ENCODE assay signal across 12 cellular contexts in genomic region chr6:80639243-80639642, GRCh38.
DNase-seq lines count a peak whose midpoint lies in the region; ATAC-seq, FAIRE-seq and TF ChIP-seq lines count a peak whose summit lies in the region.
"Had no signal": no experiment of that assay in that cellular context is flagged by ENCODE, and none has a peak within 500 bp of the region (broad histone marks: within the 10 kb centered on the region; RNA-seq: fewer than 3 reads in every experiment).

No MANE protein-coding gene starts in this region.

- peak overlapping the region in 1 of 9 donors; percentile 31 for H3K27ac Mint-ChIP-seq in naive thymus-derived CD4-positive, alpha-beta T cell
- H3K27ac Mint-ChIP-seq: activated naive CD8-positive, alpha-beta T cell treated with anti-CD3 and anti-CD28 coated beads for 36 hours had no signal

- CTCF ChIA-PET in A549 (lab: Yijun Ruan, JAX): no interaction called here
- CTCF ChIA-PET in naive thymus-derived CD4-positive, alpha-beta T cell (lab: Charles Lee): no interaction called here

- no peak for TF ChIP-seq RAD21 in A549 (conservative IDR thresholded peaks at IDR 0.05 in 1 of 2, IDR thresholded peaks at IDR 0.05 in 1 of 2)

- ATAC-seq in A549: no peak; a peak in 1 of 6 replicates
- no peak for ATAC-seq in body of pancreas
- ATAC-seq in lower lobe of right lung: peak in 1 of 2 donors; percentile 26
- ATAC-seq in naive thymus-derived CD4-positive, alpha-beta T cell: no peak

- no peak for FAIRE-seq in A549 (lab: Jason Lieb, UNC)
- FAIRE-seq: TTC549 had no signal

- H3K4me2 ChIP-seq in A549: peak overlapping the region; percentile 67

- no peak for TF ChIP-seq EP300 in A549 (IDR thresholded peaks at IDR 0.05)

- POLR2A ChIA-PET in A549 (lab: Yijun Ruan, JAX): no interaction called here
- POLR2A ChIA-PET in naive thymus-derived CD4-positive, alpha-beta T cell (lab: Charles Lee): no interaction called here

- H3K36me3 ChIP-seq in body of pancreas (replicated peaks in 1 of 2; ENCODE audit: insufficient read depth in 1 of 2, low read depth in 2 of 2) (no peaks in the 10 kb centered on the region), lower lobe of right lung (no peaks in the 10 kb centered on the region)
- no peaks in the 10 kb centered on the region for H3K36me3 ChIP-seq in naive thymus-derived CD4-positive, alpha-beta T cell (ENCODE audit: control insufficient read depth in 2 of 3, insufficient read depth in 3 of 3, low read length in 3 of 3)
- H3K36me3 ChIP-seq: vagina had no signal

- H3K4me1 Mint-ChIP-seq in naive thymus-derived CD4-positive, alpha-beta T cell: no peaks in the 10 kb centered on the region
- H3K4me1 Mint-ChIP-seq: activated naive CD8-positive, alpha-beta T cell treated with anti-CD3 and anti-CD28 coated beads for 36 hours had no signal

- no peak for TF ChIP-seq POLR2A in A549 (IDR thresholded peaks at IDR 0.05; ENCODE audit: low read length)
- TF ChIP-seq POLR2A in body of pancreas (IDR thresholded peaks at IDR 0.05): no peak

- intact Hi-C loops in body of pancreas (cut with DNase I) (no loop called here), lower lobe of right lung (cut with DNase I) (no loop called here)
- intact Hi-C loops in naive thymus-derived CD4-positive, alpha-beta T cell (cut with micrococcal nuclease): no loop called here

- H3K27me3 Mint-ChIP-seq in naive thymus-derived CD4-positive, alpha-beta T cell: peaks cover 0 to 8% (median 0%) of the 10 kb centered on the region in 5 donors

- H3K36me3 Mint-ChIP-seq in naive thymus-derived CD4-positive, alpha-beta T cell: no peaks in the 10 kb centered on the region
- H3K36me3 Mint-ChIP-seq: activated naive CD8-positive, alpha-beta T cell treated with anti-CD3 and anti-CD28 coated beads for 36 hours had no signal

- DNase-seq in A549 (ENCODE audit: low read depth in 1 of 2, low spot score in 1 of 2): peak in 1 of 2 experiments; percentile 19
- DNase-seq in LHCN-M2 (ENCODE audit: low read depth): peak; percentile 50
- no peak for DNase-seq in body of pancreas
- DNase-seq in lower lobe of right lung: no peak
- DNase-seq in UCSD-AML1 (lab: John Stamatoyannopoulos, UW; ENCODE audit: unreplicated experiment): no peak
- no peak for DNase-seq in stimulated activated CD4-positive, alpha-beta T cell treated with anti-CD3 and anti-CD28 coated beads, Interleukin-4, amount 100 ng/mL, for 24 hours
- DNase-seq in NCI-H2227 treated with DMSO at 0.1 percent for 48 hours (lab: John Stamatoyannopoulos, UW): no peak
- no peak for DNase-seq in naive thymus-derived CD4-positive, alpha-beta T cell
- DNase-seq: activated naive CD8-positive, alpha-beta T cell treated with anti-CD3 and anti-CD28 coated beads for 36 hours; stimulated activated CD4-positive, alpha-beta T cell treated with anti-CD3 and anti-CD28 coated beads, Interleukin-1b, Interleukin-23, amount 100 ng/mL, for 48 hours had no signal

- 83% methylated on average over 2 of the region's 2 CpGs for WGBS in A549 (ENCODE audit: missing lambda C conversion rate)
- WGBS in body of pancreas, 2 donors: 84% methylated on average over 2 of the region's 2 CpGs

- peaks cover 20% of the 10 kb centered on the region for H3K4me1 ChIP-seq in A549
- H3K4me1 ChIP-seq in body of pancreas: no peaks in the 10 kb centered on the region
- H3K4me1 ChIP-seq in lower lobe of right lung: no peaks in the 10 kb centered on the region
- no peaks in the 10 kb centered on the region for H3K4me1 ChIP-seq in naive thymus-derived CD4-positive, alpha-beta T cell (ENCODE audit: control insufficient read depth in 2 of 2, insufficient read depth in 2 of 2, low read length in 2 of 2)

- TF ChIP-seq CTCF in A549 (IDR thresholded peaks at IDR 0.05): no peak
- TF ChIP-seq CTCF in body of pancreas (IDR thresholded peaks at IDR 0.05): no peak
- no peak for TF ChIP-seq CTCF in lower lobe of right lung (IDR thresholded peaks at IDR 0.05)

- peaks cover 0 to 3% (median 0%) of the 10 kb centered on the region in 11 donors for H3K9me3 Mint-ChIP-seq in naive thymus-derived CD4-positive, alpha-beta T cell
- H3K9me3 Mint-ChIP-seq: activated naive CD8-positive, alpha-beta T cell treated with anti-CD3 and anti-CD28 coated beads for 36 hours had no signal

- H3K4me3 ChIP-seq in A549 (no peak overlapping the region), body of pancreas (no peak overlapping the region), lower lobe of right lung (no peak overlapping the region)
- no peak overlapping the region for H3K4me3 ChIP-seq in naive thymus-derived CD4-positive, alpha-beta T cell (ENCODE audit: low read length)
- H3K4me3 ChIP-seq: vagina had no signal

- no peak overlapping the region for H3K4me3 Mint-ChIP-seq in naive thymus-derived CD4-positive, alpha-beta T cell
- H3K4me3 Mint-ChIP-seq: activated naive CD8-positive, alpha-beta T cell treated with anti-CD3 and anti-CD28 coated beads for 36 hours had no signal

- H3K27ac ChIP-seq in A549 (peak overlapping the region; percentile 77 to 83), body of pancreas (peak overlapping the region in 3 of 4 donors; percentile 56 to 68 (median 60)), lower lobe of right lung (peak overlapping the region; percentile 70)
- no peak overlapping the region for H3K27ac ChIP-seq in naive thymus-derived CD4-positive, alpha-beta T cell (ENCODE audit: low read depth, low read length)
- H3K27ac ChIP-seq: vagina had no signal

- H3K9me3 ChIP-seq in A549 (no peaks in the 10 kb centered on the region), body of pancreas (no peaks in the 10 kb centered on the region), lower lobe of right lung (no peaks in the 10 kb centered on the region)
- no peaks in the 10 kb centered on the region for H3K9me3 ChIP-seq in naive thymus-derived CD4-positive, alpha-beta T cell (ENCODE audit: control insufficient read depth in 2 of 3, low read length in 3 of 3)
- H3K9me3 ChIP-seq: vagina had no signal

- H3K27me3 ChIP-seq in body of pancreas: no peaks in the 10 kb centered on the region
- H3K27me3 ChIP-seq in lower lobe of right lung (ENCODE audit: low read depth): no peaks in the 10 kb centered on the region
- H3K27me3 ChIP-seq in naive thymus-derived CD4-positive, alpha-beta T cell (ENCODE audit: control insufficient read depth in 2 of 2, insufficient read depth in 2 of 2, low read length in 2 of 2): no peaks in the 10 kb centered on the region
- H3K27me3 ChIP-seq: vagina had no signal

TF ChIP-seq in A549, 52 proteins besides CTCF, POLR2A, EP300 and RAD21 (continues in another document):
- TF ChIP-seq HMGXB4 (CRISPR knock-in tag; IDR thresholded peaks at IDR 0.05; ENCODE audit: borderline replicate concordance) (no peak), RARB (CRISPR knock-in tag; IDR thresholded peaks at IDR 0.05) (no peak), ELK1 (IDR thresholded peaks at IDR 0.05; ENCODE audit: low read depth, low read length) (no peak), NFE2L2 (conservative IDR thresholded peaks at IDR 0.05; ENCODE audit: low read length) (no peak), MYC (IDR thresholded peaks at IDR 0.05; ENCODE audit: borderline replicate concordance, low read length) (no peak), GATA3 (IDR thresholded peaks at IDR 0.05; ENCODE audit: borderline replicate concordance) (no peak), NPAS2 (CRISPR knock-in tag; IDR thresholded peaks at IDR 0.05; ENCODE audit: borderline replicate concordance) (no peak), ZNF302 (CRISPR knock-in tag; IDR thresholded peaks at IDR 0.05) (no peak), NR3C1 (IDR thresholded peaks at IDR 0.05) (no peak), HOXB13 (CRISPR knock-in tag; IDR thresholded peaks at IDR 0.05; ENCODE audit: low read depth) (no peak)
